Comparison of ENCODE assay signal across 17 cellular contexts in genomic region chr17:71502443-71502842, GRCh38.
"Had no signal": no experiment of that assay in that cellular context is flagged by ENCODE, and none has a peak within 500 bp of the region (broad histone marks: within the 10 kb centered on the region; RNA-seq: fewer than 3 reads in every experiment).

No MANE protein-coding gene starts in this region.

- H3K27me3 ChIP-seq: gastroesophageal sphincter had no signal

- H3K9me3 ChIP-seq: gastroesophageal sphincter, heart left ventricle, prostate gland, tibial nerve had no signal

- DNase-seq: activated CD4-positive, alpha-beta T cell treated with anti-CD3 and anti-CD28 coated beads for 1 hour; activated CD8-positive, alpha-beta memory T cell treated with anti-CD3 and anti-CD28 coated beads for 24 hours; activated CD8-positive, alpha-beta memory T cell treated with anti-CD3 and anti-CD28 coated beads, Interleukin-2, amount 50 U/mL, for 48 hours; activated effector memory CD4-positive, alpha-beta T cell treated with Interleukin-2 at 50 U/mL for 16 hours; activated naive CD4-positive, alpha-beta T cell treated with anti-CD3 and anti-CD28 coated beads, Interleukin-2, amount 10 ng/mL, durations not matched to agents 7 days and 5 days; activated T-cell treated with anti-CD3 and anti-CD28 coated beads, Interleukin-2, amount 50 U/mL, for 48 hours; effector CD4-positive, alpha-beta T cell; heart left ventricle; mesendoderm; naive thymus-derived CD8-positive, alpha-beta T cell; right cardiac atrium; WERI-Rb-1 had no signal

- H3K27ac ChIP-seq: gastroesophageal sphincter, heart left ventricle, prostate gland, skin epidermis, tibial nerve, WERI-Rb-1 had no signal

- ATAC-seq: esophagus mucosa; gastroesophageal sphincter; heart left ventricle; naive thymus-derived CD8-positive, alpha-beta T cell; right cardiac atrium had no signal

- H3K4me1 ChIP-seq: gastroesophageal sphincter, heart left ventricle, prostate gland, tibial nerve had no signal

- H3K4me3 ChIP-seq: gastroesophageal sphincter, heart left ventricle, prostate gland, skin epidermis, tibial nerve had no signal

- H3K36me3 ChIP-seq: gastroesophageal sphincter, heart left ventricle, prostate gland, tibial nerve, WERI-Rb-1 had no signal
